In genomic region chr18:63725682-63726480, GRCh38 we compare ENCODE assay signal across 28 cellular contexts. TPM values are rescaled to one million over a fixed set of nuclear protein-coding genes. Genes with fewer than 3 reads are reported as not detected.
A peak's percentile ranks its signal among the peaks of the same experiment; 100 is the strongest.
DNase-seq lines count a peak whose midpoint lies in the region; ATAC-seq and TF ChIP-seq lines count a peak whose summit lies in the region.
"Had no signal": no experiment of that assay in that cellular context is flagged by ENCODE, and none has a peak within 500 bp of the region (broad histone marks: within the 10 kb centered on the region; RNA-seq: fewer than 3 reads in every experiment).

No MANE protein-coding gene starts in this region.

- H3K4me3 Mint-ChIP-seq in neural crest cell = no peak overlapping the region
- no peak overlapping the region for H3K4me3 Mint-ChIP-seq in activated CD4-positive, alpha-beta T cell treated with anti-CD3 and anti-CD28 coated beads for 36 hours
- H3K4me3 Mint-ChIP-seq: activated naive CD8-positive, alpha-beta T cell treated with anti-CD3 and anti-CD28 coated beads, Interleukin-2, amount 50 U/mL, for 24 hours; activated T-cell treated with anti-CD3 and anti-CD28 coated beads, Interleukin-2, amount 50 U/mL, for 4 hours; brain; CD14-positive monocyte; H9; naive B cell had no signal

- peaks cover under 1% of the 10 kb centered on the region for H3K9me3 Mint-ChIP-seq in neural crest cell
- H3K9me3 Mint-ChIP-seq in activated CD4-positive, alpha-beta T cell treated with anti-CD3 and anti-CD28 coated beads for 36 hours (ENCODE audit: low read depth) = no peaks in the 10 kb centered on the region
- H3K9me3 Mint-ChIP-seq: activated naive CD8-positive, alpha-beta T cell treated with anti-CD3 and anti-CD28 coated beads, Interleukin-2, amount 50 U/mL, for 24 hours; H9 had no signal

- H3K4me3 ChIP-seq in SK-N-MC = peak overlapping the region; percentile 43; the same call in 1 of the 2 replicates
- H3K4me3 ChIP-seq: left lung, MG63, prostate gland, thoracic aorta, uterus had no signal

- no peaks in the 10 kb centered on the region for H3K36me3 Mint-ChIP-seq in neural crest cell (ENCODE audit: low read depth)
- no peaks in the 10 kb centered on the region for H3K36me3 Mint-ChIP-seq in activated CD4-positive, alpha-beta T cell treated with anti-CD3 and anti-CD28 coated beads for 36 hours (ENCODE audit: low read depth)
- H3K36me3 Mint-ChIP-seq: brain, CD14-positive monocyte, naive B cell had no signal

- TF ChIP-seq CTCF in neural crest cell (conservative IDR thresholded peaks at IDR 0.05) = no peak

- no peaks in the 10 kb centered on the region for H3K36me3 ChIP-seq in SK-N-MC (ENCODE audit: insufficient read depth, low read length)
- H3K36me3 ChIP-seq: left lung, MG63, prostate gland, thoracic aorta, uterus had no signal

- H3K27ac ChIP-seq in SK-N-MC = peak overlapping the region; percentile 83
- H3K27ac ChIP-seq: left lung, prostate gland, thoracic aorta, uterus had no signal

- no peak overlapping the region for H3K9ac ChIP-seq in SK-N-MC (ENCODE audit: insufficient read length)

- no peaks in the 10 kb centered on the region for H3K27me3 Mint-ChIP-seq in neural crest cell (ENCODE audit: low read depth)
- peaks cover 4% of the 10 kb centered on the region for H3K27me3 Mint-ChIP-seq in activated CD4-positive, alpha-beta T cell treated with anti-CD3 and anti-CD28 coated beads for 36 hours
- H3K27me3 Mint-ChIP-seq: naive B cell had no signal

- H3K4me1 Mint-ChIP-seq in neural crest cell = peaks cover 2% of the 10 kb centered on the region
- no peaks in the 10 kb centered on the region for H3K4me1 Mint-ChIP-seq in activated CD4-positive, alpha-beta T cell treated with anti-CD3 and anti-CD28 coated beads for 36 hours
- H3K4me1 Mint-ChIP-seq: activated naive CD8-positive, alpha-beta T cell treated with anti-CD3 and anti-CD28 coated beads, Interleukin-2, amount 50 U/mL, for 24 hours; brain; CD14-positive monocyte; naive B cell had no signal

- intact Hi-C loops in activated CD4-positive, alpha-beta T cell treated with anti-CD3 and anti-CD28 coated beads for 36 hours (cut with DNase I, micrococcal nuclease) = no loop called here

- DNase-seq in EH (ENCODE audit: low read depth) (peak; percentile 23), NCI-H1092 (lab: John Stamatoyannopoulos, UW) (peak; percentile 52), SK-N-MC (ENCODE audit: low read depth, low spot score) (peak; percentile 90), neural crest cell (ENCODE audit: low read depth, low spot score) (no peak), NCI-H1930 (lab: John Stamatoyannopoulos, UW) (no peak)
- DNase-seq in activated CD4-positive, alpha-beta T cell treated with anti-CD3 and anti-CD28 coated beads for 36 hours = no peak
- no peak for DNase-seq in activated CD8-positive, alpha-beta memory T cell treated with anti-CD3 and anti-CD28 coated beads, Interleukin-2, amount 50 U/mL, for 4 hours
- DNase-seq: activated CD4-positive, alpha-beta T cell treated with anti-CD3 and anti-CD28 coated beads for 48 hours; activated naive CD8-positive, alpha-beta T cell treated with anti-CD3 and anti-CD28 coated beads, Interleukin-2, amount 50 U/mL, for 24 hours; activated T-cell treated with anti-CD3 and anti-CD28 coated beads, Interleukin-2, amount 50 U/mL, for 4 hours; H9; left lung; MG63; naive B cell; NCI-H1694; NCI-H226; nucleus accumbens; stimulated activated naive CD8-positive, alpha-beta T cell treated with anti-CD3 and anti-CD28 coated beads, Interleukin-15, Interleukin-2, amounts not matched to agents 100 U/mL and 50 U/mL, for 24 hours; T-helper 2 cell; uterus had no signal

- no peaks in the 10 kb centered on the region for H3K9me3 ChIP-seq in SK-N-MC (ENCODE audit: low read depth, low read length)
- H3K9me3 ChIP-seq: left lung, MG63, prostate gland, thoracic aorta, uterus had no signal

- peak overlapping the region; percentile 67 for H3K27ac Mint-ChIP-seq in neural crest cell (ENCODE audit: unreplicated experiment)
- no peak overlapping the region for H3K27ac Mint-ChIP-seq in activated CD4-positive, alpha-beta T cell treated with anti-CD3 and anti-CD28 coated beads for 36 hours
- H3K27ac Mint-ChIP-seq: activated naive CD8-positive, alpha-beta T cell treated with anti-CD3 and anti-CD28 coated beads, Interleukin-2, amount 50 U/mL, for 24 hours; brain; H9 had no signal

- ATAC-seq in activated CD4-positive, alpha-beta T cell treated with anti-CD3 and anti-CD28 coated beads for 36 hours = no peak
- ATAC-seq: activated naive CD8-positive, alpha-beta T cell treated with anti-CD3 and anti-CD28 coated beads, Interleukin-2, amount 50 U/mL, for 24 hours; activated T-cell treated with anti-CD3 and anti-CD28 coated beads, Interleukin-2, amount 50 U/mL, for 4 hours; left lung; stimulated activated naive CD8-positive, alpha-beta T cell treated with anti-CD3 and anti-CD28 coated beads, Interleukin-15, Interleukin-2, amounts not matched to agents 100 U/mL and 50 U/mL, for 24 hours had no signal

- CTCF ChIA-PET in activated CD4-positive, alpha-beta T cell treated with anti-CD3 and anti-CD28 coated beads for 36 hours (lab: Charles Lee) = no interaction called here

- POLR2A ChIA-PET in activated CD4-positive, alpha-beta T cell treated with anti-CD3 and anti-CD28 coated beads for 36 hours (lab: Charles Lee) = interaction anchor here (0.6 kb wide), 1 partner anchor 360 kb away, joined by 3 read pairs; no protein-coding TSS in a partner anchor

RNA-seq across cellular contexts. Expression of gene SERPINB11, which starts 23.1 kb away (rescaled TPM):
- not detected in 2 replicates for total RNA-seq in neural crest cell
- total RNA-seq in activated CD4-positive, alpha-beta T cell treated with anti-CD3 and anti-CD28 coated beads for 36 hours = not detected
- total RNA-seq: activated T-cell treated with anti-CD3 and anti-CD28 coated beads, Interleukin-2, amount 50 U/mL, for 4 hours; cerebellum; endothelial cell of umbilical vein; fibroblast of lung; H9; left lung; SK-MEL-5; thoracic aorta; uterus had no signal

RNA-seq across cellular contexts. Expression of gene SERPINB7, which starts 49.3 kb away (rescaled TPM):
- total RNA-seq in neural crest cell = not detected in 2 replicates
- not detected for total RNA-seq in activated CD4-positive, alpha-beta T cell treated with anti-CD3 and anti-CD28 coated beads for 36 hours
- total RNA-seq: activated T-cell treated with anti-CD3 and anti-CD28 coated beads, Interleukin-2, amount 50 U/mL, for 4 hours; cerebellum; endothelial cell of umbilical vein; H9; uterus had no signal

Comparison
In these comparisons a context has a peak if more than half of its experiments do, and no peak if none do; other contexts are left out.
1. DNase-seq: peak in EH (single experiment), NCI-H1092 (single experiment) and SK-N-MC (single experiment); none in neural crest cell (single experiment), activated CD4-positive, alpha-beta T cell treated with anti-CD3 and anti-CD28 coated beads for 36 hours (single experiment), activated CD8-positive, alpha-beta memory T cell treated with anti-CD3 and anti-CD28 coated beads, Interleukin-2, amount 50 U/mL, for 4 hours (single experiment) and NCI-H1930 (0 of 2).